ENCODE assay signal across 1 cellular context in genomic region chr22:29768052-29768680, GRCh38.
TF ChIP-seq lines count a peak whose summit lies in the region.

No MANE protein-coding gene starts in this region.

TF ChIP-seq in WTC11, 78 proteins besides CTCF, POLR2A, EP300 and RAD21 (continued from another document):
- no peak for TF ChIP-seq AFF4 (CRISPR knock-in tag; IDR thresholded peaks at IDR 0.05; ENCODE audit: borderline replicate concordance)
- TF ChIP-seq ZNF425 (CRISPR knock-in tag; conservative IDR thresholded peaks at IDR 0.05) = no peak
- no peak for TF ChIP-seq PREB (CRISPR knock-in tag; IDR thresholded peaks at IDR 0.05; ENCODE audit: borderline replicate concordance)
